Comparison of ENCODE assay signal across 18 cellular contexts in genomic region chr1:5895446-5896406, GRCh38.
"Had no signal": no experiment of that assay in that cellular context is flagged by ENCODE, and none has a peak within 500 bp of the region (broad histone marks: within the 10 kb centered on the region; RNA-seq: fewer than 3 reads in every experiment).

No MANE protein-coding gene starts in this region.

- H3K27ac ChIP-seq: adrenal gland, cardiac muscle cell, left ventricle myocardium inferior, pancreas had no signal

- H3K9me3 ChIP-seq: adrenal gland, left ventricle myocardium inferior, pancreas had no signal

- FAIRE-seq: astrocyte, frontal cortex, pancreas, small intestine, TTC549 had no signal

- DNase-seq: activated B cell treated with CpG ODN at 0.5 μM for 24 hours; activated CD4-positive, alpha-beta memory T cell treated with anti-CD3 and anti-CD28 coated beads for 36 hours; activated CD4-positive, alpha-beta T cell treated with anti-CD3 and anti-CD28 coated beads for 4 hours; activated gamma-delta T cell treated with Interleukin-2 at 50 U/mL for 16 hours; activated T-cell treated with anti-CD3 and anti-CD28 coated beads for 4 hours; dermis blood vessel endothelial cell; effector memory CD8-positive, alpha-beta T cell; erythroblast; left ventricle myocardium inferior; naive B cell; small intestine; stimulated activated CD4-positive, alpha-beta T cell treated with anti-CD3 and anti-CD28 coated beads, Interleukin-4, amount 100 ng/mL, for 24 hours had no signal

- H3K27me3 ChIP-seq: adrenal gland, cardiac muscle cell, pancreas had no signal

- H3K4me1 ChIP-seq: adrenal gland, left ventricle myocardium inferior, pancreas had no signal

- H3K4me3 ChIP-seq: adrenal gland, cardiac muscle cell, left ventricle myocardium inferior, pancreas had no signal

- H3K36me3 ChIP-seq: adrenal gland, cardiac muscle cell, pancreas had no signal
